ENCODE assay signal across 1 cellular context in the genomic region with DNA sequence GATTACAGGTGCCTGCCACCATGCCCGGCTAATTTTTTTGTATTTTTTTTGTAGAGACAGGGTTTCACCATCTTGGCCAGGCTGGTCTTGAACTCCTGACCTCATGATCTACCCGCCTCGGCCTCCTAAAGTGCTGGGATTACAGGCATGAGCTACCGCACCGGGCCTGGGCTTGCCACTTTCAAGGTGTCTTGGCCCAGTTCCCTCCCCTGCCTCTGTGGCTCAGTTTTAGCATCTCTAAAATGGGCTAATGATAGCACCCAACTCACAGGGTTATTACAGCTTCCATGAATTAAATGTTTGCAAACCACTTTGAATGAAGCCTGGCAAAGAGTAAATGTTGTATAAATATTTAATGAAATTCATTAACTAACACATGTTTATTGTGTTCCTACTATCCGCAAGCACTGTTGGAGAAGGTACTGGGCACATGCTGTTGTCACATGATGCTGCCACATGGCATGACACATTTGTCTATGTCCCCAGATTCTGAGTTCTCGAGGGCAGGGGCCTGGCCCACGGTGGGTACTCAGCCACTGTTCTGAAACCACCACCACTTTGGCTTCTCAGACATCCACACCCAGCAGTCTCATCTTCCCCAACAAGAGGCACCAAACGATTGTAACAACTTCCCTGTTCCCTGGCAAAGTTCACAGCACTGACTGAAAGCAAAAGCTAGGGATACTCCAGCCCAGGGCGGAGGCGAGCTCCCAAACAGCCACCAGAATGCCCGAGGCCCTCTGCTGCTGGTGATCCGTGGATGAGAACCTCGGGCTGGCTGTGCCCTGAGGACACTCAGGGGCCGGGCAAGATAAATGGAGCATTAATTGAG.
TF ChIP-seq lines count a peak whose summit lies in the region.

No MANE protein-coding gene starts in this region.

TF ChIP-seq in WTC11, 78 proteins besides CTCF, POLR2A, EP300 and RAD21 (continued from another document):
- TF ChIP-seq, protein P1, sequence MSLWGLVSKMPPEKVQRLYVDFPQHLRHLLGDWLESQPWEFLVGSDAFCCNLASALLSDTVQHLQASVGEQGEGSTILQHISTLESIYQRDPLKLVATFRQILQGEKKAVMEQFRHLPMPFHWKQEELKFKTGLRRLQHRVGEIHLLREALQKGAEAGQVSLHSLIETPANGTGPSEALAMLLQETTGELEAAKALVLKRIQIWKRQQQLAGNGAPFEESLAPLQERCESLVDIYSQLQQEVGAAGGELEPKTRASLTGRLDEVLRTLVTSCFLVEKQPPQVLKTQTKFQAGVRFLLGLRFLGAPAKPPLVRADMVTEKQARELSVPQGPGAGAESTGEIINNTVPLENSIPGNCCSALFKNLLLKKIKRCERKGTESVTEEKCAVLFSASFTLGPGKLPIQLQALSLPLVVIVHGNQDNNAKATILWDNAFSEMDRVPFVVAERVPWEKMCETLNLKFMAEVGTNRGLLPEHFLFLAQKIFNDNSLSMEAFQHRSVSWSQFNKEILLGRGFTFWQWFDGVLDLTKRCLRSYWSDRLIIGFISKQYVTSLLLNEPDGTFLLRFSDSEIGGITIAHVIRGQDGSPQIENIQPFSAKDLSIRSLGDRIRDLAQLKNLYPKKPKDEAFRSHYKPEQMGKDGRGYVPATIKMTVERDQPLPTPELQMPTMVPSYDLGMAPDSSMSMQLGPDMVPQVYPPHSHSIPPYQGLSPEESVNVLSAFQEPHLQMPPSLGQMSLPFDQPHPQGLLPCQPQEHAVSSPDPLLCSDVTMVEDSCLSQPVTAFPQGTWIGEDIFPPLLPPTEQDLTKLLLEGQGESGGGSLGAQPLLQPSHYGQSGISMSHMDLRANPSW (CRISPR knock-in tag; conservative IDR thresholded peaks at IDR 0.05; ENCODE audit: low read depth) = no peak
- TF ChIP-seq, protein P2, sequence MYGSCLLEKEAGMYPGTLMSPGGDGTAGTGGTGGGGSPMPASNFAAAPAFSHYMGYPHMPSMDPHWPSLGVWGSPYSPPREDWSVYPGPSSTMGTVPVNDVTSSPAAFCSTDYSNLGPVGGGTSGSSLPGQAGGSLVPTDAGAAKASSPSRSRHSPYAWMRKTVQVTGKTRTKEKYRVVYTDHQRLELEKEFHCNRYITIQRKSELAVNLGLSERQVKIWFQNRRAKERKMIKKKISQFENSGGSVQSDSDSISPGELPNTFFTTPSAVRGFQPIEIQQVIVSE (CRISPR knock-in tag; IDR thresholded peaks at IDR 0.05; ENCODE audit: borderline replicate concordance) = no peak
- no peak for TF ChIP-seq CBFB (CRISPR knock-in tag; IDR thresholded peaks at IDR 0.05; ENCODE audit: low read depth)
- TF ChIP-seq, protein P3, sequence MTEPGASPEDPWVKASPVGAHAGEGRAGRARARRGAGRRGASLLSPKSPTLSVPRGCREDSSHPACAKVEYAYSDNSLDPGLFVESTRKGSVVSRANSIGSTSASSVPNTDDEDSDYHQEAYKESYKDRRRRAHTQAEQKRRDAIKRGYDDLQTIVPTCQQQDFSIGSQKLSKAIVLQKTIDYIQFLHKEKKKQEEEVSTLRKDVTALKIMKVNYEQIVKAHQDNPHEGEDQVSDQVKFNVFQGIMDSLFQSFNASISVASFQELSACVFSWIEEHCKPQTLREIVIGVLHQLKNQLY (CRISPR knock-in tag; IDR thresholded peaks at IDR 0.05) = no peak
- TF ChIP-seq, protein P4, sequence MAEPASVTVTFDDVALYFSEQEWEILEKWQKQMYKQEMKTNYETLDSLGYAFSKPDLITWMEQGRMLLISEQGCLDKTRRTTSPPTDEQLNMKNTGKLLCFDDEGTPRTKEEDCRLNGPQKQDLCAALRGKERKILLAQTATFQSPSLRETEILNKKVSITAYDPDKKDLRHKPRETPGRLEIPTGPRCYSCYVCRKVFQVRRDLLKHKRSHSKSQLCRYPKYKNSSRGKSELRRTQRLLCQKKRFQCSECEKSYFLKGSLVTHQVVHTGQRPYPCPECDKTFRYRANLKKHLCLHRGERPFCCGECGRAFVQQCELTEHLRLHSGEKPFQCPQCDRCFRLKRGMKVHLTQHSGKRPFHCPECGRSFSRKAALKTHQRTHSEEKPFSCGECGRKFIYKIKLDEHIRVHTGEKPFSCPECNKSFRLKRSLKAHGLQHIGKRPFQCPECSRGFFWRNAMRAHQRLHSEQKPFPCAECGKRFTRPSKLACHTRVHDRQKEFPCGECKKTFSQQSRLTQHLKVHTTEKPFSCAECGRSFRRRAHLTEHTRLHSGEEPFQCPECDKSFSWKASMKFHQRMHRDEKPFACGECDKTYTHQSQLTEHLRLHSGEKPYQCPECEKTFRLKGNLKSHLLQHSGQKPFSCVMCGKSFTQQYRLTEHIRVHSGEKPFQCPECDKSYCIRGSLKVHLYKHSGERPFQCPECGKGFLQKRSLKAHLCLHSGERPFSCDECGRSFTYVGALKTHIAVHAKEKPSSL (CRISPR knock-in tag; conservative IDR thresholded peaks at IDR 0.05) = no peak
- TF ChIP-seq GRHL2 (CRISPR knock-in tag; IDR thresholded peaks at IDR 0.05; ENCODE audit: insufficient replicate concordance, severe bottlenecking) = no peak
- no peak for TF ChIP-seq ATF1 (CRISPR knock-in tag; IDR thresholded peaks at IDR 0.05)
